In the genomic region with DNA sequence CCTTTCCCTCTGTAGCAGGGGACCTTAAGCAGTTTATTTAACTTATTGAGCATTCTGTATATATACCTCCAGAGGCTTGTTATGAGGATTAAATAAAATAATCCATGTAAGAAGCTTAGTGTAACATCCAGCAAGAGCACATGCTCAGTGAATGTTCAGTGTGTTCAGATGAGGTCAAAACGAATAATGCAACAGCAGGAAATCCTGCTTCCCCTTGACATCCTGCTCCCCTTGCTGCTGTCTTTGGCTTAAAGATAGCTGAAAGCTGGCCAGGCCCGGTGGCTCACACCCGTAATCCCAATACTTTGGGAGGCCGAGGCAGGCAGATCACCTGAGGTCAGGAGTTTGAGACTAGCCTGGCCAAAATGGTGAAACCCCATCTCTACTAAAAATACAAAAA, we compare ENCODE assay signal across 15 cellular contexts.
"Had no signal": no experiment of that assay in that cellular context is flagged by ENCODE, and none has a peak within 500 bp of the region (broad histone marks: within the 10 kb centered on the region; RNA-seq: fewer than 3 reads in every experiment).

No MANE protein-coding gene starts in this region.

- DNase-seq: erythroblast; heart left ventricle; hippocampal formation; kidney glomerular epithelial cell; natural killer cell; posterior cingulate gyrus; sigmoid colon; stimulated activated CD4-positive, alpha-beta T cell treated with anti-CD3 and anti-CD28 coated beads, Interleukin-2, amount 100 ng/mL, for 48 hours; stimulated activated naive CD4-positive, alpha-beta T cell treated with Interleukin-2 at 50 U/mL for 16 hours had no signal

- ATAC-seq: heart left ventricle, natural killer cell had no signal

- H3K4me3 ChIP-seq: heart left ventricle, right atrium auricular region, sigmoid colon, skin epidermis had no signal

- FAIRE-seq: endothelial cell of umbilical vein, frontal cortex, islet of Langerhans, urothelium cell line had no signal
